18 cellular contexts compared by ENCODE assay signal in genomic region chr7:131013716-131014115, GRCh38.
DNase-seq lines count a peak whose midpoint lies in the region; ATAC-seq and FAIRE-seq lines count a peak whose summit lies in the region.
"Had no signal": no experiment of that assay in that cellular context is flagged by ENCODE, and none has a peak within 500 bp of the region (broad histone marks: within the 10 kb centered on the region; RNA-seq: fewer than 3 reads in every experiment).

No MANE protein-coding gene starts in this region.

- FAIRE-seq in G401.6 (lab: Jason Lieb, UNC) (peak; percentile 49), small intestine (lab: Jason Lieb, UNC) (no peak)
- FAIRE-seq: frontal cortex, HTR-8/SVneo, kidney had no signal

- peaks cover 0 to 2% of the 10 kb centered on the region in 2 donors for H3K36me3 ChIP-seq in small intestine (ENCODE audit: control insufficient read depth in 2 of 2, insufficient read depth in 2 of 2, low read length in 2 of 2)

- H3K4me1 Mint-ChIP-seq in activated T-helper 2 cell treated with anti-CD3 and anti-CD28 coated beads, Interferon-gamma antibody, Interleukin-2, Interleukin-4, amounts not matched to agents 10 μg/mL and 5 μg/mL and 100 μg/mL, durations not matched to agents 14 hours and 24 hours and 36 hours (ENCODE audit: low read depth): peaks cover 71% of the 10 kb centered on the region
- H3K4me1 Mint-ChIP-seq in memory B cell: peaks cover 64% of the 10 kb centered on the region

- no peaks in the 10 kb centered on the region for H3K9me3 Mint-ChIP-seq in activated T-helper 2 cell treated with anti-CD3 and anti-CD28 coated beads, Interferon-gamma antibody, Interleukin-2, Interleukin-4, amounts not matched to agents 10 μg/mL and 5 μg/mL and 100 μg/mL, durations not matched to agents 14 hours and 24 hours and 36 hours
- no peaks in the 10 kb centered on the region for H3K9me3 Mint-ChIP-seq in memory B cell

- no peaks in the 10 kb centered on the region for H3K27me3 ChIP-seq in small intestine (ENCODE audit: control insufficient read depth in 2 of 2, insufficient read depth in 2 of 2, low read length in 2 of 2)
- H3K27me3 ChIP-seq: stomach had no signal

- peaks cover 31% of the 10 kb centered on the region for H3K36me3 Mint-ChIP-seq in activated T-helper 2 cell treated with anti-CD3 and anti-CD28 coated beads, Interferon-gamma antibody, Interleukin-2, Interleukin-4, amounts not matched to agents 10 μg/mL and 5 μg/mL and 100 μg/mL, durations not matched to agents 14 hours and 24 hours and 36 hours (ENCODE audit: low read depth)
- H3K36me3 Mint-ChIP-seq in memory B cell: peaks cover 14% of the 10 kb centered on the region

- H3K4me1 ChIP-seq in small intestine (ENCODE audit: control insufficient read depth in 2 of 2, insufficient read depth in 1 of 2, low read depth in 1 of 2, low read length in 1 of 2): peaks cover 0 to 20% of the 10 kb centered on the region in 2 donors

- 88 to 94% (median 91%) methylated on average over 11 of the region's 11 CpGs for WGBS in small intestine, 3 donors

- H3K27ac Mint-ChIP-seq in activated T-helper 2 cell treated with anti-CD3 and anti-CD28 coated beads, Interferon-gamma antibody, Interleukin-2, Interleukin-4, amounts not matched to agents 10 μg/mL and 5 μg/mL and 100 μg/mL, durations not matched to agents 14 hours and 24 hours and 36 hours: peak overlapping the region; percentile 95
- peak overlapping the region; percentile 69 for H3K27ac Mint-ChIP-seq in memory B cell

- H3K27ac ChIP-seq in small intestine (ENCODE audit: low read depth in 1 of 2, low read length in 1 of 2): no peak overlapping the region
- H3K27ac ChIP-seq: C4-2B had no signal

- no peak overlapping the region for H3K4me3 Mint-ChIP-seq in activated T-helper 2 cell treated with anti-CD3 and anti-CD28 coated beads, Interferon-gamma antibody, Interleukin-2, Interleukin-4, amounts not matched to agents 10 μg/mL and 5 μg/mL and 100 μg/mL, durations not matched to agents 14 hours and 24 hours and 36 hours (ENCODE audit: low read depth)
- H3K4me3 Mint-ChIP-seq in memory B cell: peak overlapping the region; percentile 3

- no peak overlapping the region for H3K4me3 ChIP-seq in small intestine (ENCODE audit: low read depth in 1 of 2, low read length in 2 of 2)
- H3K4me3 ChIP-seq: stomach had no signal

- in situ Hi-C loops in ACHN (cut with HindIII; ENCODE audit: low pct_ligation_motif_present, low pct_unique_long_range_greater_than_20kb, low sequenced_read_pairs): no loop called here

- H3K9me3 ChIP-seq in small intestine (ENCODE audit: control insufficient read depth, low read depth): no peaks in the 10 kb centered on the region
- H3K9me3 ChIP-seq: stomach had no signal

- intact Hi-C loops in activated T-helper 2 cell treated with anti-CD3 and anti-CD28 coated beads, Interferon-gamma antibody, Interleukin-2, Interleukin-4, amounts not matched to agents 10 μg/mL and 5 μg/mL and 100 μg/mL, durations not matched to agents 14 hours and 24 hours and 36 hours (cut with micrococcal nuclease): no loop called here

- DNase-seq in ACHN (peak; percentile 69), memory B cell (ENCODE audit: low spot score in 2 of 2) (no peak), NAMALWA (ENCODE audit: low spot score) (no peak), NCI-H748 (lab: John Stamatoyannopoulos, UW; ENCODE audit: unreplicated experiment) (no peak), small intestine (no peak)
- no peak for DNase-seq in activated T-helper 2 cell treated with anti-CD3 and anti-CD28 coated beads, Interferon-gamma antibody, Interleukin-2, Interleukin-4, amounts not matched to agents 10 μg/mL and 5 μg/mL and 100 μg/mL, durations not matched to agents 14 hours and 24 hours and 36 hours (ENCODE audit: low spot score)
- DNase-seq: aorta; effector CD4-positive, alpha-beta T cell; NCI-H1092 treated with DMSO at 0.1 percent for 48 hours; NCI-H446 treated with DMSO at 0.1 percent for 48 hours; stimulated activated CD4-positive, alpha-beta T cell treated with anti-CD3 and anti-CD28 coated beads, Interleukin-4, amount 100 ng/mL, for 1 hour; stomach had no signal

- H3K27me3 Mint-ChIP-seq in activated T-helper 2 cell treated with anti-CD3 and anti-CD28 coated beads, Interferon-gamma antibody, Interleukin-2, Interleukin-4, amounts not matched to agents 10 μg/mL and 5 μg/mL and 100 μg/mL, durations not matched to agents 14 hours and 24 hours and 36 hours (ENCODE audit: low read depth): no peaks in the 10 kb centered on the region
- no peaks in the 10 kb centered on the region for H3K27me3 Mint-ChIP-seq in memory B cell

- ATAC-seq in memory B cell (ENCODE audit: low read depth) (no peak), GM21825 (IDR thresholded peaks at IDR 0.05; ENCODE audit: unreplicated experiment) (no peak)
